In the genomic region with DNA sequence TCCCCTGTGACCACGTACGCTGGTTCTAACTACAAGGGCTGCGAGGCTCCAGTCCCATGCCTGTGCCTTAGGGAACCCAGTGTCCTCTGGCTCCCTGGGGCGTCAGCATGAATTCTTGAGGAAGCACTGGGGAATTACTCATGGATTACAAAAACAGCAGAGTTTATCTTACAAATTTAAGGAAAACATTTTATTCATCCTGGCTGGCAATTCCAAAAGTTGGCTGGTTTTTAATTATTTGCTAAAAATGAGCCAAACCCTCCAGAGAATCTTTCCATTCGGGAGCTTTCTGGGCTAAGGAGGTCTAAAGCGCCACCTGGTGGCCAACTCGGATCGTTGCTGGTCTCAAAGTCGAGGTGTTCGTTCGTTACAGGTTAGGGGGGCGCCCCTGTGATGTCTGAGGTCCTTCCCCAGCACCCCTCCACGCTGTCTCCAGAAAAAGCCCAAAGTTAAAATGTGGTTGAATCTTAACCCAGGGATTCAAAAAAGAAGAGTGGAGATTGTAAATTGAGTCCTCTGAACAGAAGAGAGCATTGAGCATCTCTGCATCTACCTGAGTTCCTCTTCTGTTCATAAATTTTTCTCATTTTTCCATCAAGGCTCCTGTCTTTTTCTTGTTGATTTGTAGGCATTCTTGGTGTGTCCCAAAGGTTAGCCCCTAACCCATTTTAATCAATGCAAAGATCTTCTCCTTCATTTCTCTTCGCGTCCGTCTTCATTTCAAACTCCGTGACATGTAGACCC, we compare ENCODE assay signal across 8 cellular contexts.
DNase-seq lines count a peak whose midpoint lies in the region; ATAC-seq, FAIRE-seq and TF ChIP-seq lines count a peak whose summit lies in the region.

No MANE protein-coding gene starts in this region.

- H3K4me3 Mint-ChIP-seq in CD14-positive monocyte, result no peak overlapping the region
- no peak overlapping the region for H3K4me3 Mint-ChIP-seq in activated CD4-positive, alpha-beta memory T cell treated with anti-CD3 and anti-CD28 coated beads for 36 hours

- no peak overlapping the region for H2AFZ ChIP-seq in endothelial cell of umbilical vein (ENCODE audit: low read depth, low read length)

- no peak overlapping the region for H3K27ac Mint-ChIP-seq in CD14-positive monocyte
- H3K27ac Mint-ChIP-seq in activated CD4-positive, alpha-beta memory T cell treated with anti-CD3 and anti-CD28 coated beads for 36 hours, result no peak overlapping the region

- no peaks in the 10 kb centered on the region for H3K36me3 Mint-ChIP-seq in CD14-positive monocyte
- no peaks in the 10 kb centered on the region for H3K36me3 Mint-ChIP-seq in activated CD4-positive, alpha-beta memory T cell treated with anti-CD3 and anti-CD28 coated beads for 36 hours

- no peaks in the 10 kb centered on the region for H3K36me3 ChIP-seq in endothelial cell of umbilical vein (ENCODE audit: control insufficient read depth in 2 of 2, extremely low read depth in 1 of 2, insufficient read depth in 2 of 2, low read length in 2 of 2)

- no peak overlapping the region for H3K4me3 ChIP-seq in endothelial cell of umbilical vein (replicated peaks in 1 of 3; ENCODE audit: insufficient read depth in 1 of 3, low read depth in 1 of 3, low read length in 3 of 3)

- DNase-seq in CD14-positive monocyte (ENCODE audit: low spot score) (no peak), HCEC 1CT (peak; percentile 20), NCI-H2196 treated with DMSO at 0.1 percent for 48 hours (lab: John Stamatoyannopoulos, UW; ENCODE audit: unreplicated experiment) (peak; percentile 22), endothelial cell of umbilical vein (ENCODE audit: low read depth, low spot score) (peak; percentile 33), myocyte (ENCODE audit: low read depth) (peak; percentile 61), substantia nigra (lab: John Stamatoyannopoulos, UW) (peak in 35 of 49 donors; percentile 2 to 59 (median 23))
- DNase-seq in activated CD4-positive, alpha-beta memory T cell treated with anti-CD3 and anti-CD28 coated beads for 36 hours, result peak; percentile 57

- H4K20me1 ChIP-seq in endothelial cell of umbilical vein (replicated peaks; ENCODE audit: control insufficient read depth, extremely low read depth, insufficient read depth, low read length), result no peaks in the 10 kb centered on the region

- H3K9me1 ChIP-seq in endothelial cell of umbilical vein (replicated peaks; ENCODE audit: control insufficient read depth, extremely low read depth, insufficient read depth, low read length), result no peaks in the 10 kb centered on the region

- no peak overlapping the region for H3K27ac ChIP-seq in endothelial cell of umbilical vein (ENCODE audit: insufficient read depth, low read depth, low read length)
- no peak overlapping the region for H3K27ac ChIP-seq in substantia nigra (ENCODE audit: low read depth, low read length, poor library complexity, severe bottlenecking)

- no peak overlapping the region for H3K9ac ChIP-seq in endothelial cell of umbilical vein (replicated peaks; ENCODE audit: extremely low read depth, insufficient read depth, low read length)

- no peak overlapping the region for H3K4me2 ChIP-seq in endothelial cell of umbilical vein (ENCODE audit: insufficient read depth, low read length)

- no TSS peak for BruUV-seq in endothelial cell of umbilical vein (replicated peaks; lab: Mats Ljungman, UMichigan)

- TF ChIP-seq CTCF in CD14-positive monocyte (IDR thresholded peaks at IDR 0.05) (peak; percentile 97), endothelial cell of umbilical vein (IDR thresholded peaks at IDR 0.05; ENCODE audit: extremely low read depth in 1 of 2, insufficient read depth in 1 of 2, low read depth in 1 of 2, low read length in 2 of 2) (peak; percentile 80 to 82)

- TF ChIP-seq POLR2A in endothelial cell of umbilical vein (IDR thresholded peaks at IDR 0.05; ENCODE audit: low read depth, low read length), result no peak

- intact Hi-C loops in CD14-positive monocyte (cut with micrococcal nuclease) (loop anchor here (5.0 kb wide), 2 partner anchors 624 to 629 kb away; no protein-coding TSS in a partner anchor), endothelial cell of umbilical vein (cut with micrococcal nuclease) (loop anchor here (1.0 to 10.0 kb wide), 2 partner anchors 57 to 629 kb away; no protein-coding TSS in a partner anchor)
- intact Hi-C loops in activated CD4-positive, alpha-beta memory T cell treated with anti-CD3 and anti-CD28 coated beads for 36 hours (cut with micrococcal nuclease), result no loop called here

- no peaks in the 10 kb centered on the region for H3K4me1 ChIP-seq in endothelial cell of umbilical vein (ENCODE audit: control insufficient read depth, extremely low read depth, insufficient read depth, low read length)

- peak; percentile 67 for FAIRE-seq in endothelial cell of umbilical vein (lab: Jason Lieb, UNC)

- H3K9me3 ChIP-seq in endothelial cell of umbilical vein (replicated peaks; ENCODE audit: control insufficient read depth, insufficient read depth, low read length), result no peaks in the 10 kb centered on the region

- CTCF ChIA-PET in activated CD4-positive, alpha-beta memory T cell treated with anti-CD3 and anti-CD28 coated beads for 36 hours (lab: Charles Lee), result interaction anchor here (0.7 to 7.3 kb wide), 9 partner anchors 8 to 627 kb away, joined by 3 to 84 read pairs (median 5); no protein-coding TSS in a partner anchor
- CTCF ChIA-PET in endothelial cell of umbilical vein (lab: Charles Lee), result interaction anchor here (0.6 to 10.6 kb wide), 29 partner anchors 9 to 650 kb away, joined by 3 to 364 read pairs (median 6); no protein-coding TSS in a partner anchor

- POLR2A ChIA-PET in activated CD4-positive, alpha-beta memory T cell treated with anti-CD3 and anti-CD28 coated beads for 36 hours (lab: Charles Lee), result no interaction called here
- POLR2A ChIA-PET in endothelial cell of umbilical vein (lab: Charles Lee), result no interaction called here

- dilution Hi-C loops in endothelial cell of umbilical vein (cut with MboI; ENCODE audit: extremely low pct_ligation_motif_present, low sequenced_read_pairs), result loop anchor here (25.0 kb wide), 1 partner anchor 619 kb away; no protein-coding TSS in a partner anchor

- H3K79me2 ChIP-seq in endothelial cell of umbilical vein (ENCODE audit: control insufficient read depth, insufficient read depth, low read length), result no peaks in the 10 kb centered on the region

- peaks cover 0 to 1% (median 0%) of the 10 kb centered on the region in 7 donors for H3K9me3 Mint-ChIP-seq in CD14-positive monocyte
- H3K9me3 Mint-ChIP-seq in activated CD4-positive, alpha-beta memory T cell treated with anti-CD3 and anti-CD28 coated beads for 36 hours, result no peaks in the 10 kb centered on the region

- H3K27me3 ChIP-seq in endothelial cell of umbilical vein (ENCODE audit: control insufficient read depth in 2 of 2, insufficient read depth in 2 of 2, low read length in 2 of 2), result peaks cover 0 to 4% of the 10 kb centered on the region in 2 experiments

- H3K4me1 Mint-ChIP-seq in CD14-positive monocyte, result no peaks in the 10 kb centered on the region
- H3K4me1 Mint-ChIP-seq in activated CD4-positive, alpha-beta memory T cell treated with anti-CD3 and anti-CD28 coated beads for 36 hours (ENCODE audit: low read depth), result no peaks in the 10 kb centered on the region

- ATAC-seq in GM18858 (IDR thresholded peaks at IDR 0.05; ENCODE audit: unreplicated experiment), result no peak

- H3K27me3 Mint-ChIP-seq in CD14-positive monocyte (ENCODE audit: low read depth in 3 of 3), result peaks cover 3 to 11% (median 8%) of the 10 kb centered on the region in 3 donors
- peaks cover 17% of the 10 kb centered on the region for H3K27me3 Mint-ChIP-seq in activated CD4-positive, alpha-beta memory T cell treated with anti-CD3 and anti-CD28 coated beads for 36 hours

TF ChIP-seq in endothelial cell of umbilical vein, 7 proteins besides CTCF, POLR2A, EP300 and RAD21:
- no peak for TF ChIP-seq POLR2AphosphoS5 (IDR thresholded peaks at IDR 0.05; ENCODE audit: insufficient read depth, low read depth, low read length)
- no peak for TF ChIP-seq FOS (IDR thresholded peaks at IDR 0.05; ENCODE audit: borderline replicate concordance, insufficient read depth, low read length)
- no peak for TF ChIP-seq JUN (IDR thresholded peaks at IDR 0.05; ENCODE audit: borderline replicate concordance, insufficient read depth, insufficient read length, low read depth)
- TF ChIP-seq EZH2 (IDR thresholded peaks at IDR 0.05; ENCODE audit: borderline replicate concordance, low read depth, low read length, severe bottlenecking), result no peak
- TF ChIP-seq, protein P1, sequence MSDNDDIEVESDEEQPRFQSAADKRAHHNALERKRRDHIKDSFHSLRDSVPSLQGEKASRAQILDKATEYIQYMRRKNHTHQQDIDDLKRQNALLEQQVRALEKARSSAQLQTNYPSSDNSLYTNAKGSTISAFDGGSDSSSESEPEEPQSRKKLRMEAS (IDR thresholded peaks at IDR 0.05; ENCODE audit: insufficient read depth, insufficient read length), result no peak
- TF ChIP-seq GATA2 (IDR thresholded peaks at IDR 0.05; ENCODE audit: insufficient read depth, insufficient read length, low read depth, low read length), result no peak
